22 cellular contexts compared by ENCODE assay signal in genomic region chr7:22851140-22851539, GRCh38.
"Had no signal": no experiment of that assay in that cellular context is flagged by ENCODE, and none has a peak within 500 bp of the region (broad histone marks: within the 10 kb centered on the region; RNA-seq: fewer than 3 reads in every experiment).

No MANE protein-coding gene starts in this region.

- H3K27me3 ChIP-seq: gastroesophageal sphincter, heart left ventricle, testis, uterus had no signal

- H3K4me1 ChIP-seq: uterus had no signal

- H3K36me3 ChIP-seq: gastroesophageal sphincter, lower lobe of right lung, uterus had no signal

- H3K4me3 ChIP-seq: coronary artery, gastroesophageal sphincter, heart left ventricle, lower lobe of right lung, testis, uterus had no signal

- H3K9me3 ChIP-seq: gastroesophageal sphincter, heart left ventricle, lower lobe of right lung, testis, uterus had no signal

- ATAC-seq: activated CD4-positive, alpha-beta T cell treated with anti-CD3 and anti-CD28 coated beads for 36 hours; activated T-cell treated with anti-CD3 and anti-CD28 coated beads, Interleukin-2, amount 50 U/mL, for 4 hours; esophagus mucosa; gastroesophageal sphincter; heart left ventricle; lower lobe of right lung; natural killer cell; stimulated activated naive B cell treated with anti-CD40 and anti-IgM and Interleukin-4, amounts not matched to agents 10 μg/mL and 1 μg/mL and 100 μg/mL, for 72 hours; T-helper 17 cell had no signal

- H3K27ac ChIP-seq: coronary artery, gastroesophageal sphincter, heart left ventricle, lower lobe of right lung, testis, uterus had no signal

- DNase-seq: activated B cell treated with CpG ODN at 0.5 μM for 24 hours; activated CD4-positive, alpha-beta T cell treated with anti-CD3 and anti-CD28 coated beads for 36 hours; activated CD4-positive, alpha-beta T cell treated with anti-CD3 and anti-CD28 coated beads, Interleukin-2, amount 50 U/mL, for 4 hours; activated CD8-positive, alpha-beta memory T cell treated with anti-CD3 and anti-CD28 coated beads for 24 hours; activated CD8-positive, alpha-beta memory T cell treated with anti-CD3 and anti-CD28 coated beads, Interleukin-2, amount 50 U/mL, for 4 hours; activated naive CD4-positive, alpha-beta T cell treated with Interleukin-2 at 50 U/mL for 16 hours; activated naive CD8-positive, alpha-beta T cell treated with anti-CD3 and anti-CD28 coated beads for 36 hours; activated T-cell treated with anti-CD3 and anti-CD28 coated beads, Interleukin-2, amount 50 U/mL, for 4 hours; amniotic stem cell; cerebellar nuclear complex; heart left ventricle; lower lobe of right lung; natural killer cell; stimulated activated CD4-positive, alpha-beta T cell treated with anti-CD3 and anti-CD28 coated beads, Interleukin-2, amount 100 ng/mL, for 48 hours; stimulated activated CD8-positive, alpha-beta memory T cell treated with anti-CD3 and anti-CD28 coated beads, Interleukin-4, amount 100 ng/mL, for 48 hours; stimulated activated naive B cell treated with anti-CD40 and anti-IgM and Interleukin-4, amounts not matched to agents 10 μg/mL and 1 μg/mL and 100 μg/mL, for 72 hours; T-helper 17 cell; testis; uterus had no signal
